Comparison of ENCODE assay signal across 22 cellular contexts in the genomic region with DNA sequence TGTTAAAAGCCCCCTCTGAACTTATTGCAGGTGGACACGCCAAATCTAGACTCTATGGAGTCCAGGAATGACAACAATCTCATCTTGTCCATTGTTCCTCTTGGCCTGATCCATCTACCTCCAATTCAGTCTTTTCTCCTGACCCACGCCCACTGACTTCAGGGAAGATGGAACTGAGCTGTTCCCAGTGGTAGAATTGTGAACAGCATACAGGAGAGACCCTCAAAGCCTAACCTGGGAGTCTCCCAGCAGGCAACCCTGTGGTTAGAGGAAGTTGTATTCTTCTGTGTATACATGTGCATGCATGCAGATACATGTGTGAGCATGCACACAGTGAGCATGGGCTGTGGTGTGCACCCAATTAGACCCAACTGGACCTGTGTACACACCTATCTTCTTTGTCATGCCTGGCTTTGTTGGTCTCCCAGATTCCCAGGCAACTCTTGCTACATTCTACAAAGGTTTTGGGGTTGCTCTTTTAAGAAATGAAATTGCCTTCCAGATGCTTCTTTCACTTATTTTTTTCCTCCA.
DNase-seq lines count a peak whose midpoint lies in the region; TF ChIP-seq lines count a peak whose summit lies in the region.
"Had no signal": no experiment of that assay in that cellular context is flagged by ENCODE, and none has a peak within 500 bp of the region (broad histone marks: within the 10 kb centered on the region; RNA-seq: fewer than 3 reads in every experiment).

No MANE protein-coding gene starts in this region.

- H3K9me3 Mint-ChIP-seq in chondrocyte (ENCODE audit: low read depth): no peaks in the 10 kb centered on the region
- H3K9me3 Mint-ChIP-seq: activated CD4-positive, alpha-beta memory T cell treated with anti-CD3 and anti-CD28 coated beads for 36 hours; activated naive CD4-positive, alpha-beta T cell treated with anti-CD3 and anti-CD28 coated beads, Interleukin-2, amount 10 ng/mL, durations not matched to agents 7 days and 5 days; natural killer cell treated with Interleukin-12 subunit alpha and Interleukin-12 subunit beta and Interleukin-15 and Interleukin-18, amount 100 ng/mL, for 72 hours; stimulated activated naive CD8-positive, alpha-beta T cell treated with anti-CD3 and anti-CD28 coated beads, Interleukin-15, amount 100 ng/mL, for 72 hours; T-helper 1 cell treated with Interleukin-12 subunit alpha and Interleukin-12 subunit beta and Interleukin-4 antibody, amounts not matched to agents 30 μg/mL and 1 μg/mL, for 36 hours had no signal

- H3K4me1 Mint-ChIP-seq in chondrocyte (ENCODE audit: low read depth): peaks cover 13% of the 10 kb centered on the region
- H3K4me1 Mint-ChIP-seq: activated naive CD4-positive, alpha-beta T cell treated with anti-CD3 and anti-CD28 coated beads, Interleukin-2, amount 10 ng/mL, durations not matched to agents 7 days and 5 days; stimulated activated naive CD8-positive, alpha-beta T cell treated with anti-CD3 and anti-CD28 coated beads, Interleukin-15, amount 100 ng/mL, for 72 hours had no signal

- DNase-seq in NCI-H748 (lab: John Stamatoyannopoulos, UW; ENCODE audit: unreplicated experiment) (peak; percentile 16), NCI-H748 treated with DMSO at 0.1 percent for 48 hours (lab: John Stamatoyannopoulos, UW) (no peak), NCI-H69 (lab: John Stamatoyannopoulos, UW) (peak; percentile 73), epithelial cell of esophagus (ENCODE audit: low read depth) (peak; percentile 61), superior temporal gyrus (ENCODE audit: extremely low spot score) (peak; percentile 11), AML-193 (lab: John Stamatoyannopoulos, UW) (no peak), chondrocyte (ENCODE audit: low spot score) (no peak), NCI-H345 treated with DMSO at 0.1 percent for 48 hours (lab: John Stamatoyannopoulos, UW; ENCODE audit: unreplicated experiment) (no peak)
- DNase-seq: activated CD4-positive, alpha-beta memory T cell treated with anti-CD3 and anti-CD28 coated beads for 36 hours; activated CD4-positive, CD25-positive, alpha-beta regulatory T cell treated with anti-CD3 and anti-CD28 coated beads, Interleukin-2, amount 50 U/mL, for 72 hours; activated CD8-positive, alpha-beta memory T cell treated with anti-CD3 and anti-CD28 coated beads, Interleukin-2, amount 50 U/mL, for 48 hours; activated naive CD4-positive, alpha-beta T cell treated with anti-CD3 and anti-CD28 coated beads, Interleukin-2, amount 10 ng/mL, durations not matched to agents 7 days and 5 days; cortex of kidney; kidney; NCI-H1092; retina; SK-N-SH; small intestine; stimulated activated naive CD8-positive, alpha-beta T cell treated with anti-CD3 and anti-CD28 coated beads, Interleukin-15, amount 100 ng/mL, for 72 hours had no signal

- peaks cover 2% of the 10 kb centered on the region for H3K36me3 Mint-ChIP-seq in chondrocyte (ENCODE audit: low read depth)
- H3K36me3 Mint-ChIP-seq: activated CD4-positive, alpha-beta memory T cell treated with anti-CD3 and anti-CD28 coated beads for 36 hours; activated naive CD4-positive, alpha-beta T cell treated with anti-CD3 and anti-CD28 coated beads, Interleukin-2, amount 10 ng/mL, durations not matched to agents 7 days and 5 days; natural killer cell treated with Interleukin-12 subunit alpha and Interleukin-12 subunit beta and Interleukin-15 and Interleukin-18, amount 100 ng/mL, for 72 hours had no signal

- no peaks in the 10 kb centered on the region for H3K27me3 Mint-ChIP-seq in chondrocyte (ENCODE audit: low read depth)

- H3K4me3 Mint-ChIP-seq in chondrocyte (ENCODE audit: unreplicated experiment): no peak overlapping the region
- H3K4me3 Mint-ChIP-seq: activated CD4-positive, alpha-beta memory T cell treated with anti-CD3 and anti-CD28 coated beads for 36 hours; activated naive CD4-positive, alpha-beta T cell treated with anti-CD3 and anti-CD28 coated beads, Interleukin-2, amount 10 ng/mL, durations not matched to agents 7 days and 5 days; natural killer cell treated with Interleukin-12 subunit alpha and Interleukin-12 subunit beta and Interleukin-15 and Interleukin-18, amount 100 ng/mL, for 72 hours; stimulated activated naive CD8-positive, alpha-beta T cell treated with anti-CD3 and anti-CD28 coated beads, Interleukin-15, amount 100 ng/mL, for 72 hours; T-helper 1 cell treated with Interleukin-12 subunit alpha and Interleukin-12 subunit beta and Interleukin-4 antibody, amounts not matched to agents 30 μg/mL and 1 μg/mL, for 36 hours had no signal

- H3K27ac Mint-ChIP-seq in chondrocyte (ENCODE audit: unreplicated experiment): no peak overlapping the region
- H3K27ac Mint-ChIP-seq: activated CD4-positive, alpha-beta memory T cell treated with anti-CD3 and anti-CD28 coated beads for 36 hours; activated naive CD4-positive, alpha-beta T cell treated with anti-CD3 and anti-CD28 coated beads, Interleukin-2, amount 10 ng/mL, durations not matched to agents 7 days and 5 days; natural killer cell treated with Interleukin-12 subunit alpha and Interleukin-12 subunit beta and Interleukin-15 and Interleukin-18, amount 100 ng/mL, for 72 hours; stimulated activated naive CD8-positive, alpha-beta T cell treated with anti-CD3 and anti-CD28 coated beads, Interleukin-15, amount 100 ng/mL, for 72 hours; T-helper 1 cell treated with Interleukin-12 subunit alpha and Interleukin-12 subunit beta and Interleukin-4 antibody, amounts not matched to agents 30 μg/mL and 1 μg/mL, for 36 hours had no signal

- no peak overlapping the region for H3K4me3 ChIP-seq in epithelial cell of esophagus (ENCODE audit: low read length)
- H3K4me3 ChIP-seq: tibial nerve had no signal

- TF ChIP-seq CTCF in epithelial cell of esophagus (IDR thresholded peaks at IDR 0.05; ENCODE audit: insufficient read depth, low read depth, low read length, missing control alignments) (peak; percentile 30), chondrocyte (IDR thresholded peaks at IDR 0.05) (no peak)

Comparison
In these comparisons a context has a peak if more than half of its experiments do, and no peak if none do; other contexts are left out.
1. DNase-seq: peak in NCI-H748 (single experiment), NCI-H69 (single experiment), epithelial cell of esophagus (single experiment) and superior temporal gyrus (single experiment); none in NCI-H748 treated with DMSO at 0.1 percent for 48 hours (single experiment), AML-193 (0 of 2), chondrocyte (single experiment) and NCI-H345 treated with DMSO at 0.1 percent for 48 hours (single experiment).